Comparison of ENCODE assay signal across 1 cellular context in genomic region chr2:120231974-120232635, GRCh38.
TF ChIP-seq lines count a peak whose summit lies in the region.

No MANE protein-coding gene starts in this region.

TF ChIP-seq in GM12878, 131 proteins besides CTCF, POLR2A, EP300 and RAD21 (continued from another document and continues in another):
- TF ChIP-seq, protein P1, sequence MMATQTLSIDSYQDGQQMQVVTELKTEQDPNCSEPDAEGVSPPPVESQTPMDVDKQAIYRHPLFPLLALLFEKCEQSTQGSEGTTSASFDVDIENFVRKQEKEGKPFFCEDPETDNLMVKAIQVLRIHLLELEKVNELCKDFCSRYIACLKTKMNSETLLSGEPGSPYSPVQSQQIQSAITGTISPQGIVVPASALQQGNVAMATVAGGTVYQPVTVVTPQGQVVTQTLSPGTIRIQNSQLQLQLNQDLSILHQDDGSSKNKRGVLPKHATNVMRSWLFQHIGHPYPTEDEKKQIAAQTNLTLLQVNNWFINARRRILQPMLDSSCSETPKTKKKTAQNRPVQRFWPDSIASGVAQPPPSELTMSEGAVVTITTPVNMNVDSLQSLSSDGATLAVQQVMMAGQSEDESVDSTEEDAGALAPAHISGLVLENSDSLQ (IDR thresholded peaks at IDR 0.05) = peak; percentile 83
- TF ChIP-seq, protein P2, sequence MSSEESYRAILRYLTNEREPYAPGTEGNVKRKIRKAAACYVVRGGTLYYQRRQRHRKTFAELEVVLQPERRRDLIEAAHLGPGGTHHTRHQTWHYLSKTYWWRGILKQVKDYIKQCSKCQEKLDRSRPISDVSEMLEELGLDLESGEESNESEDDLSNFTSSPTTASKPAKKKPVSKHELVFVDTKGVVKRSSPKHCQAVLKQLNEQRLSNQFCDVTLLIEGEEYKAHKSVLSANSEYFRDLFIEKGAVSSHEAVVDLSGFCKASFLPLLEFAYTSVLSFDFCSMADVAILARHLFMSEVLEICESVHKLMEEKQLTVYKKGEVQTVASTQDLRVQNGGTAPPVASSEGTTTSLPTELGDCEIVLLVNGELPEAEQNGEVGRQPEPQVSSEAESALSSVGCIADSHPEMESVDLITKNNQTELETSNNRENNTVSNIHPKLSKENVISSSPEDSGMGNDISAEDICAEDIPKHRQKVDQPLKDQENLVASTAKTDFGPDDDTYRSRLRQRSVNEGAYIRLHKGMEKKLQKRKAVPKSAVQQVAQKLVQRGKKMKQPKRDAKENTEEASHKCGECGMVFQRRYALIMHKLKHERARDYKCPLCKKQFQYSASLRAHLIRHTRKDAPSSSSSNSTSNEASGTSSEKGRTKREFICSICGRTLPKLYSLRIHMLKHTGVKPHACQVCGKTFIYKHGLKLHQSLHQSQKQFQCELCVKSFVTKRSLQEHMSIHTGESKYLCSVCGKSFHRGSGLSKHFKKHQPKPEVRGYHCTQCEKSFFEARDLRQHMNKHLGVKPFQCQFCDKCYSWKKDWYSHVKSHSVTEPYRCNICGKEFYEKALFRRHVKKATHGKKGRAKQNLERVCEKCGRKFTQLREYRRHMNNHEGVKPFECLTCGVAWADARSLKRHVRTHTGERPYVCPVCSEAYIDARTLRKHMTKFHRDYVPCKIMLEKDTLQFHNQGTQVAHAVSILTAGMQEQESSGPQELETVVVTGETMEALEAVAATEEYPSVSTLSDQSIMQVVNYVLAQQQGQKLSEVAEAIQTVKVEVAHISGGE (CRISPR knock-in tag; IDR thresholded peaks at IDR 0.05) = no peak
- TF ChIP-seq IKZF2 (IDR thresholded peaks at IDR 0.05) = peak; percentile 86 to 88
- no peak for TF ChIP-seq ZNF217 (IDR thresholded peaks at IDR 0.05)
- TF ChIP-seq, protein P3, sequence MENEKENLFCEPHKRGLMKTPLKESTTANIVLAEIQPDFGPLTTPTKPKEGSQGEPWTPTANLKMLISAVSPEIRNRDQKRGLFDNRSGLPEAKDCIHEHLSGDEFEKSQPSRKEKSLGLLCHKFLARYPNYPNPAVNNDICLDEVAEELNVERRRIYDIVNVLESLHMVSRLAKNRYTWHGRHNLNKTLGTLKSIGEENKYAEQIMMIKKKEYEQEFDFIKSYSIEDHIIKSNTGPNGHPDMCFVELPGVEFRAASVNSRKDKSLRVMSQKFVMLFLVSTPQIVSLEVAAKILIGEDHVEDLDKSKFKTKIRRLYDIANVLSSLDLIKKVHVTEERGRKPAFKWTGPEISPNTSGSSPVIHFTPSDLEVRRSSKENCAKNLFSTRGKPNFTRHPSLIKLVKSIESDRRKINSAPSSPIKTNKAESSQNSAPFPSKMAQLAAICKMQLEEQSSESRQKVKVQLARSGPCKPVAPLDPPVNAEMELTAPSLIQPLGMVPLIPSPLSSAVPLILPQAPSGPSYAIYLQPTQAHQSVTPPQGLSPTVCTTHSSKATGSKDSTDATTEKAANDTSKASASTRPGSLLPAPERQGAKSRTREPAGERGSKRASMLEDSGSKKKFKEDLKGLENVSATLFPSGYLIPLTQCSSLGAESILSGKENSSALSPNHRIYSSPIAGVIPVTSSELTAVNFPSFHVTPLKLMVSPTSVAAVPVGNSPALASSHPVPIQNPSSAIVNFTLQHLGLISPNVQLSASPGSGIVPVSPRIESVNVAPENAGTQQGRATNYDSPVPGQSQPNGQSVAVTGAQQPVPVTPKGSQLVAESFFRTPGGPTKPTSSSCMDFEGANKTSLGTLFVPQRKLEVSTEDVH (IDR thresholded peaks at IDR 0.05; ENCODE audit: low read depth, partially characterized antibody) = no peak
- no peak for TF ChIP-seq SRF (IDR thresholded peaks at IDR 0.05; ENCODE audit: low read depth in 2 of 2, low read length in 2 of 2)
- peak; percentile 29; the same call in 1 of the 2 replicates for TF ChIP-seq CREM (IDR thresholded peaks at IDR 0.05; ENCODE audit: low read depth)
- TF ChIP-seq ZSCAN29 (IDR thresholded peaks at IDR 0.05) = no peak
- TF ChIP-seq POLR2AphosphoS5 (IDR thresholded peaks at IDR 0.05; ENCODE audit: low read length) = peak; percentile 85
- TF ChIP-seq BCL11A (IDR thresholded peaks at IDR 0.05; ENCODE audit: low read depth, low read length) = peak; percentile 51; the same call in 1 of the 2 replicates
- TF ChIP-seq PML (IDR thresholded peaks at IDR 0.05; ENCODE audit: low read length) = no peak; the same call in 1 of the 2 replicates
- no peak for TF ChIP-seq ZNF622 (IDR thresholded peaks at IDR 0.05)
- peak; percentile 8; the same call in 1 of the 2 replicates for TF ChIP-seq SMARCA5 (IDR thresholded peaks at IDR 0.05)
- TF ChIP-seq HSF1 (IDR thresholded peaks at IDR 0.05; ENCODE audit: low read depth, low read length) = no peak
- no peak for TF ChIP-seq POLR2AphosphoS2 (IDR thresholded peaks at IDR 0.05; ENCODE audit: low read depth, low read length)
- TF ChIP-seq ATF3 (IDR thresholded peaks at IDR 0.05; ENCODE audit: borderline replicate concordance, extremely low read depth, low read depth, low read length) = no peak
- TF ChIP-seq RELB (IDR thresholded peaks at IDR 0.05; ENCODE audit: low read depth) = peak; percentile 84; the same call in 1 of the 2 replicates
- TF ChIP-seq NFYA (IDR thresholded peaks at IDR 0.05; ENCODE audit: borderline replicate concordance, low read depth, low read length) = no peak
- no peak; the same call in 1 of the 2 replicates for TF ChIP-seq BACH1 (IDR thresholded peaks at IDR 0.05; ENCODE audit: borderline replicate concordance)
- no peak for TF ChIP-seq ATF7 (IDR thresholded peaks at IDR 0.05; ENCODE audit: low read depth)
- TF ChIP-seq, protein P4, sequence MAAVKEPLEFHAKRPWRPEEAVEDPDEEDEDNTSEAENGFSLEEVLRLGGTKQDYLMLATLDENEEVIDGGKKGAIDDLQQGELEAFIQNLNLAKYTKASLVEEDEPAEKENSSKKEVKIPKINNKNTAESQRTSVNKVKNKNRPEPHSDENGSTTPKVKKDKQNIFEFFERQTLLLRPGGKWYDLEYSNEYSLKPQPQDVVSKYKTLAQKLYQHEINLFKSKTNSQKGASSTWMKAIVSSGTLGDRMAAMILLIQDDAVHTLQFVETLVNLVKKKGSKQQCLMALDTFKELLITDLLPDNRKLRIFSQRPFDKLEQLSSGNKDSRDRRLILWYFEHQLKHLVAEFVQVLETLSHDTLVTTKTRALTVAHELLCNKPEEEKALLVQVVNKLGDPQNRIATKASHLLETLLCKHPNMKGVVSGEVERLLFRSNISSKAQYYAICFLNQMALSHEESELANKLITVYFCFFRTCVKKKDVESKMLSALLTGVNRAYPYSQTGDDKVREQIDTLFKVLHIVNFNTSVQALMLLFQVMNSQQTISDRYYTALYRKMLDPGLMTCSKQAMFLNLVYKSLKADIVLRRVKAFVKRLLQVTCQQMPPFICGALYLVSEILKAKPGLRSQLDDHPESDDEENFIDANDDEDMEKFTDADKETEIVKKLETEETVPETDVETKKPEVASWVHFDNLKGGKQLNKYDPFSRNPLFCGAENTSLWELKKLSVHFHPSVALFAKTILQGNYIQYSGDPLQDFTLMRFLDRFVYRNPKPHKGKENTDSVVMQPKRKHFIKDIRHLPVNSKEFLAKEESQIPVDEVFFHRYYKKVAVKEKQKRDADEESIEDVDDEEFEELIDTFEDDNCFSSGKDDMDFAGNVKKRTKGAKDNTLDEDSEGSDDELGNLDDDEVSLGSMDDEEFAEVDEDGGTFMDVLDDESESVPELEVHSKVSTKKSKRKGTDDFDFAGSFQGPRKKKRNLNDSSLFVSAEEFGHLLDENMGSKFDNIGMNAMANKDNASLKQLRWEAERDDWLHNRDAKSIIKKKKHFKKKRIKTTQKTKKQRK (IDR thresholded peaks at IDR 0.05; ENCODE audit: low read depth, low read length) = no peak
- TF ChIP-seq TARDBP (IDR thresholded peaks at IDR 0.05; ENCODE audit: borderline replicate concordance) = no peak
- TF ChIP-seq HDGF (IDR thresholded peaks at IDR 0.05) = no peak
- no peak for TF ChIP-seq HDAC6 (IDR thresholded peaks at IDR 0.05; ENCODE audit: unreplicated experiment)
- TF ChIP-seq SKIL (IDR thresholded peaks at IDR 0.05; ENCODE audit: low read depth, poor library complexity, severe bottlenecking) = peak; percentile 64
- TF ChIP-seq BCL3 (IDR thresholded peaks at IDR 0.05; ENCODE audit: borderline replicate concordance, insufficient read depth, low read depth, low read length, poor library complexity, severe bottlenecking) = no peak
- TF ChIP-seq RFX5 (IDR thresholded peaks at IDR 0.05; ENCODE audit: low read depth, low read length) = no peak
- TF ChIP-seq CHD1 (IDR thresholded peaks at IDR 0.05; ENCODE audit: low read depth, low read length) = no peak
- no peak for TF ChIP-seq SREBF2 (IDR thresholded peaks at IDR 0.05; ENCODE audit: low read length)
- TF ChIP-seq RELA (IDR thresholded peaks at IDR 0.05; ENCODE audit: borderline replicate concordance, partially characterized antibody) = no peak
- no peak for TF ChIP-seq ZNF24 (IDR thresholded peaks at IDR 0.05)
- no peak for TF ChIP-seq TCF3 (IDR thresholded peaks at IDR 0.05; ENCODE audit: borderline replicate concordance, insufficient read depth, low read depth, low read length)
- no peak for TF ChIP-seq ZZZ3 (IDR thresholded peaks at IDR 0.05; ENCODE audit: control insufficient read depth, insufficient read length, low read depth)
- TF ChIP-seq GATAD2B (conservative IDR thresholded peaks at IDR 0.05; ENCODE audit: low read depth) = no peak
- TF ChIP-seq, protein P5, sequence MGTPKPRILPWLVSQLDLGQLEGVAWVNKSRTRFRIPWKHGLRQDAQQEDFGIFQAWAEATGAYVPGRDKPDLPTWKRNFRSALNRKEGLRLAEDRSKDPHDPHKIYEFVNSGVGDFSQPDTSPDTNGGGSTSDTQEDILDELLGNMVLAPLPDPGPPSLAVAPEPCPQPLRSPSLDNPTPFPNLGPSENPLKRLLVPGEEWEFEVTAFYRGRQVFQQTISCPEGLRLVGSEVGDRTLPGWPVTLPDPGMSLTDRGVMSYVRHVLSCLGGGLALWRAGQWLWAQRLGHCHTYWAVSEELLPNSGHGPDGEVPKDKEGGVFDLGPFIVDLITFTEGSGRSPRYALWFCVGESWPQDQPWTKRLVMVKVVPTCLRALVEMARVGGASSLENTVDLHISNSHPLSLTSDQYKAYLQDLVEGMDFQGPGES (IDR thresholded peaks at IDR 0.05) = no peak
- peak; percentile 0 for TF ChIP-seq SIX5 (IDR thresholded peaks at IDR 0.05; ENCODE audit: low read depth, low read length, severe bottlenecking)
- TF ChIP-seq BHLHE40 (IDR thresholded peaks at IDR 0.05; ENCODE audit: borderline replicate concordance in 1 of 2, low read depth in 2 of 2, low read length in 1 of 2) = peak in 1 of 2 experiments; percentile 55; a peak in 1 of 4 replicates
- TF ChIP-seq SPI1 (IDR thresholded peaks at IDR 0.05; ENCODE audit: borderline replicate concordance, insufficient read depth, low read depth, low read length) = no peak; the same call in 1 of the 2 replicates
- TF ChIP-seq CBX3 (IDR thresholded peaks at IDR 0.05; ENCODE audit: borderline replicate concordance, low read depth) = no peak
- TF ChIP-seq JUNB (IDR thresholded peaks at IDR 0.05) = peak; percentile 76
- TF ChIP-seq RUNX3 (IDR thresholded peaks at IDR 0.05; ENCODE audit: low read length) = peak; percentile 88
- TF ChIP-seq WRNIP1 (IDR thresholded peaks at IDR 0.05; ENCODE audit: borderline replicate concordance, low read depth, low read length) = no peak
- TF ChIP-seq MTA3 (IDR thresholded peaks at IDR 0.05; ENCODE audit: borderline replicate concordance, low read length) = no peak
- peak; percentile 9; the same call in 1 of the 3 replicates for TF ChIP-seq POU2F2 (IDR thresholded peaks at IDR 0.05; ENCODE audit: borderline replicate concordance, low read depth, low read length)
- TF ChIP-seq FOS (IDR thresholded peaks at IDR 0.05; ENCODE audit: borderline replicate concordance, extremely low read depth, insufficient read length) = no peak
- peak; percentile 84 for TF ChIP-seq EED (IDR thresholded peaks at IDR 0.05; ENCODE audit: low read depth)
